ENCODE assay signal across 2 cellular contexts in genomic region chrX:9790866-9791265, GRCh38.
TF ChIP-seq lines count a peak whose summit lies in the region.

No MANE protein-coding gene starts in this region.

TF ChIP-seq in IMR-90, 13 proteins besides CTCF, POLR2A, EP300 and RAD21:
- TF ChIP-seq, protein P1, sequence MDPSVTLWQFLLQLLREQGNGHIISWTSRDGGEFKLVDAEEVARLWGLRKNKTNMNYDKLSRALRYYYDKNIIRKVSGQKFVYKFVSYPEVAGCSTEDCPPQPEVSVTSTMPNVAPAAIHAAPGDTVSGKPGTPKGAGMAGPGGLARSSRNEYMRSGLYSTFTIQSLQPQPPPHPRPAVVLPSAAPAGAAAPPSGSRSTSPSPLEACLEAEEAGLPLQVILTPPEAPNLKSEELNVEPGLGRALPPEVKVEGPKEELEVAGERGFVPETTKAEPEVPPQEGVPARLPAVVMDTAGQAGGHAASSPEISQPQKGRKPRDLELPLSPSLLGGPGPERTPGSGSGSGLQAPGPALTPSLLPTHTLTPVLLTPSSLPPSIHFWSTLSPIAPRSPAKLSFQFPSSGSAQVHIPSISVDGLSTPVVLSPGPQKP (IDR thresholded peaks at IDR 0.05; ENCODE audit: borderline replicate concordance, low read depth, low read length), result no peak
- no peak for TF ChIP-seq CEBPB (IDR thresholded peaks at IDR 0.05; ENCODE audit: low read depth, low read length)
- TF ChIP-seq FOS (IDR thresholded peaks at IDR 0.05; ENCODE audit: low read depth, low read length), result no peak
- TF ChIP-seq NFE2L2 (IDR thresholded peaks at IDR 0.05; ENCODE audit: low read depth, low read length), result no peak
TF ChIP-seq in IMR-90: peak in this region for 0.

TF ChIP-seq in H1, 55 proteins besides CTCF, POLR2A, EP300 and RAD21:
- TF ChIP-seq ATF3 (IDR thresholded peaks at IDR 0.05; ENCODE audit: insufficient read depth, low read depth, low read length), result no peak
- no peak for TF ChIP-seq BRCA1 (IDR thresholded peaks at IDR 0.05; ENCODE audit: low read depth, low read length)
- TF ChIP-seq CBX8 (IDR thresholded peaks at IDR 0.05; ENCODE audit: borderline replicate concordance, low read depth, low read length), result no peak
- TF ChIP-seq NRF1 (IDR thresholded peaks at IDR 0.05; ENCODE audit: low read depth, low read length), result no peak
- TF ChIP-seq ASH2L (IDR thresholded peaks at IDR 0.05; ENCODE audit: low read length), result no peak
- TF ChIP-seq SP4 (IDR thresholded peaks at IDR 0.05; ENCODE audit: low read length), result no peak
- no peak for TF ChIP-seq SAP30 (IDR thresholded peaks at IDR 0.05; ENCODE audit: insufficient read depth, insufficient replicate concordance, low read length)
- TF ChIP-seq KDM4A (IDR thresholded peaks at IDR 0.05; ENCODE audit: low read depth, low read length, severe bottlenecking), result no peak
